9 cellular contexts compared by ENCODE assay signal in genomic region chr13:79404985-79405384, GRCh38. TPM values are rescaled to one million over a fixed set of nuclear protein-coding genes. Genes with fewer than 3 reads are reported as not detected.
DNase-seq lines count a peak whose midpoint lies in the region; ATAC-seq and TF ChIP-seq lines count a peak whose summit lies in the region.
"Had no signal": no experiment of that assay in that cellular context is flagged by ENCODE, and none has a peak within 500 bp of the region (broad histone marks: within the 10 kb centered on the region; RNA-seq: fewer than 3 reads in every experiment).

No MANE protein-coding gene starts in this region.

- H3K79me2 ChIP-seq in SU-DHL-6 (ENCODE audit: insufficient read depth, low read length): peaks cover 76% of the 10 kb centered on the region

- H4K20me1 ChIP-seq in SU-DHL-6 (ENCODE audit: low read depth, low read length): peaks cover 33% of the 10 kb centered on the region

- peak overlapping the region; percentile 82 for H2AFZ ChIP-seq in SU-DHL-6 (ENCODE audit: low read depth, low read length, severe bottlenecking)

- H3F3A ChIP-seq in SU-DHL-6 (ENCODE audit: insufficient read depth): peaks cover 30% of the 10 kb centered on the region

- H3K27me3 ChIP-seq in SU-DHL-6 (ENCODE audit: low read length) (no peaks in the 10 kb centered on the region), upper lobe of left lung (no peaks in the 10 kb centered on the region)

- ATAC-seq in upper lobe of left lung (ENCODE audit: low FRiP score in 2 of 2) (no peak), WTC11 (no peak), GM18498 (IDR thresholded peaks at IDR 0.05; ENCODE audit: unreplicated experiment) (no peak)

- H3K4me3 ChIP-seq in SU-DHL-6 (ENCODE audit: insufficient read depth, low read length, poor library complexity, severe bottlenecking) (peak overlapping the region; percentile 72), upper lobe of left lung (peak overlapping the region; percentile 66 to 84 (median 71))

- H3K9me2 ChIP-seq in SU-DHL-6 (replicated peaks; ENCODE audit: insufficient read depth, low read length): no peaks in the 10 kb centered on the region

- H3K4me1 ChIP-seq in upper lobe of left lung: peaks cover 42 to 56% (median 44%) of the 10 kb centered on the region in 4 donors

- no peak for TF ChIP-seq EP300 in upper lobe of left lung (IDR thresholded peaks at IDR 0.05)

- CTCF ChIA-PET in activated naive CD4-positive, alpha-beta T cell treated with anti-CD3 and anti-CD28 coated beads, Interleukin-2, amount 10 ng/mL, durations not matched to agents 7 days and 5 days (lab: Charles Lee): interaction anchor here (1.2 to 2.2 kb wide), 2 partner anchors 12 to 138 kb away, joined by 3 to 6 read pairs; no protein-coding TSS in a partner anchor
- CTCF ChIA-PET in WTC11 (lab: Charles Lee): interaction anchor here (2.7 kb wide), 1 partner anchor 13 kb away, joined by 11 read pairs; no protein-coding TSS in a partner anchor

- H3K36me3 Mint-ChIP-seq in activated naive CD4-positive, alpha-beta T cell treated with anti-CD3 and anti-CD28 coated beads, Interleukin-2, amount 10 ng/mL, durations not matched to agents 7 days and 5 days: peaks cover 19% of the 10 kb centered on the region
- peaks cover 4% of the 10 kb centered on the region for H3K36me3 Mint-ChIP-seq in WTC11

- H3K36me3 ChIP-seq in SU-DHL-6 (ENCODE audit: low read length) (peaks cover 17% of the 10 kb centered on the region), upper lobe of left lung (peaks cover 0 to 2% (median 0%) of the 10 kb centered on the region in 4 donors)

- peak overlapping the region; percentile 96 for H3K9ac ChIP-seq in SU-DHL-6 (ENCODE audit: low read length)

- no peak overlapping the region for H3K4me3 Mint-ChIP-seq in activated naive CD4-positive, alpha-beta T cell treated with anti-CD3 and anti-CD28 coated beads, Interleukin-2, amount 10 ng/mL, durations not matched to agents 7 days and 5 days
- H3K4me3 Mint-ChIP-seq in WTC11: no peak overlapping the region

- no peak for TF ChIP-seq POLR2A in upper lobe of left lung (IDR thresholded peaks at IDR 0.05)

- POLR2A ChIA-PET in WTC11 (lab: Charles Lee): no interaction called here

- TF ChIP-seq CTCF in SU-DHL-6 (IDR thresholded peaks at IDR 0.05; ENCODE audit: insufficient read depth, low read length, poor library complexity, severe bottlenecking) (no peak), upper lobe of left lung (IDR thresholded peaks at IDR 0.05) (no peak), WTC11 (IDR thresholded peaks at IDR 0.05) (no peak)

- DNase-seq in activated naive CD4-positive, alpha-beta T cell treated with Interleukin-2 at 50 U/mL for 16 hours: peak; percentile 33
- DNase-seq in activated naive CD4-positive, alpha-beta T cell treated with anti-CD3 and anti-CD28 coated beads, Interleukin-2, amount 10 ng/mL, durations not matched to agents 7 days and 5 days: no peak
- peak; percentile 39 for DNase-seq in left kidney (ENCODE audit: low read depth, low spot score)
- no peak for DNase-seq in upper lobe of left lung
- DNase-seq in WTC11 (ENCODE audit: low spot score): no peak
- no peak for DNase-seq in Ammon's horn (ENCODE audit: low spot score)

- H3K4me2 ChIP-seq in SU-DHL-6 (ENCODE audit: low read depth, low read length, poor library complexity, severe bottlenecking): peak overlapping the region; percentile 97

- H3K27ac ChIP-seq in SU-DHL-6 (ENCODE audit: low read depth, low read length) (peak overlapping the region; percentile 90), upper lobe of left lung (peak overlapping the region; percentile 92 to 97 (median 93))

- H3K9me3 Mint-ChIP-seq in activated naive CD4-positive, alpha-beta T cell treated with anti-CD3 and anti-CD28 coated beads, Interleukin-2, amount 10 ng/mL, durations not matched to agents 7 days and 5 days: no peaks in the 10 kb centered on the region
- H3K9me3 Mint-ChIP-seq in WTC11: no peaks in the 10 kb centered on the region
- H3K9me3 Mint-ChIP-seq: activated naive CD4-positive, alpha-beta T cell treated with anti-CD3 and anti-CD28 coated beads, Interleukin-2, amount 50 U/mL, for 72 hours had no signal

- H3K27ac Mint-ChIP-seq in activated naive CD4-positive, alpha-beta T cell treated with anti-CD3 and anti-CD28 coated beads, Interleukin-2, amount 10 ng/mL, durations not matched to agents 7 days and 5 days: no peak overlapping the region
- H3K27ac Mint-ChIP-seq in WTC11: no peak overlapping the region
- H3K27ac Mint-ChIP-seq: activated naive CD4-positive, alpha-beta T cell treated with anti-CD3 and anti-CD28 coated beads, Interleukin-2, amount 50 U/mL, for 72 hours had no signal

- 1 to 2% methylated on average over 10 of the region's 10 CpGs for WGBS in upper lobe of left lung, 2 donors

- H3K4me1 Mint-ChIP-seq in activated naive CD4-positive, alpha-beta T cell treated with anti-CD3 and anti-CD28 coated beads, Interleukin-2, amount 10 ng/mL, durations not matched to agents 7 days and 5 days: peaks cover 34% of the 10 kb centered on the region
- H3K4me1 Mint-ChIP-seq in WTC11: peaks cover 46% of the 10 kb centered on the region

- no peaks in the 10 kb centered on the region for H3K9me3 ChIP-seq in SU-DHL-6 (ENCODE audit: insufficient read depth, low read length)
- H3K9me3 ChIP-seq in upper lobe of left lung: no peaks in the 10 kb centered on the region

- no peaks in the 10 kb centered on the region for H3K27me3 Mint-ChIP-seq in activated naive CD4-positive, alpha-beta T cell treated with anti-CD3 and anti-CD28 coated beads, Interleukin-2, amount 10 ng/mL, durations not matched to agents 7 days and 5 days
- no peaks in the 10 kb centered on the region for H3K27me3 Mint-ChIP-seq in WTC11 (ENCODE audit: low read depth)

TF ChIP-seq in WTC11, 78 proteins besides CTCF, POLR2A, EP300 and RAD21:
- TF ChIP-seq NFE2L1 (CRISPR knock-in tag; IDR thresholded peaks at IDR 0.05) (no peak), RELA (CRISPR knock-in tag; IDR thresholded peaks at IDR 0.05; ENCODE audit: borderline replicate concordance) (no peak), TEAD1 (CRISPR knock-in tag; IDR thresholded peaks at IDR 0.05) (no peak), FOXK1 (CRISPR knock-in tag; IDR thresholded peaks at IDR 0.05) (no peak), HMGXB4 (CRISPR knock-in tag; IDR thresholded peaks at IDR 0.05) (no peak), ERG (CRISPR knock-in tag; IDR thresholded peaks at IDR 0.05) (no peak)

RNA-seq across cellular contexts. Expression of gene RBM26, which starts 1.1 kb away (rescaled TPM):
- total RNA-seq in upper lobe of left lung: 10 to 100 TPM; 27.7 to 70.1 (median 32.9) TPM
- total RNA-seq in WTC11 (2021): 57.7 to 64.1 TPM (median 59.0 TPM) in 3 replicates

Comparison
In these comparisons a context has a peak if more than half of its experiments do, and no peak if none do; other contexts are left out.
1. DNase-seq: peak in activated naive CD4-positive, alpha-beta T cell treated with Interleukin-2 at 50 U/mL for 16 hours (single experiment) and left kidney (single experiment); none in activated naive CD4-positive, alpha-beta T cell treated with anti-CD3 and anti-CD28 coated beads, Interleukin-2, amount 10 ng/mL, durations not matched to agents 7 days and 5 days (single experiment), upper lobe of left lung (0 of 2), WTC11 (single experiment) and Ammon's horn (single experiment).